In the genomic region with DNA sequence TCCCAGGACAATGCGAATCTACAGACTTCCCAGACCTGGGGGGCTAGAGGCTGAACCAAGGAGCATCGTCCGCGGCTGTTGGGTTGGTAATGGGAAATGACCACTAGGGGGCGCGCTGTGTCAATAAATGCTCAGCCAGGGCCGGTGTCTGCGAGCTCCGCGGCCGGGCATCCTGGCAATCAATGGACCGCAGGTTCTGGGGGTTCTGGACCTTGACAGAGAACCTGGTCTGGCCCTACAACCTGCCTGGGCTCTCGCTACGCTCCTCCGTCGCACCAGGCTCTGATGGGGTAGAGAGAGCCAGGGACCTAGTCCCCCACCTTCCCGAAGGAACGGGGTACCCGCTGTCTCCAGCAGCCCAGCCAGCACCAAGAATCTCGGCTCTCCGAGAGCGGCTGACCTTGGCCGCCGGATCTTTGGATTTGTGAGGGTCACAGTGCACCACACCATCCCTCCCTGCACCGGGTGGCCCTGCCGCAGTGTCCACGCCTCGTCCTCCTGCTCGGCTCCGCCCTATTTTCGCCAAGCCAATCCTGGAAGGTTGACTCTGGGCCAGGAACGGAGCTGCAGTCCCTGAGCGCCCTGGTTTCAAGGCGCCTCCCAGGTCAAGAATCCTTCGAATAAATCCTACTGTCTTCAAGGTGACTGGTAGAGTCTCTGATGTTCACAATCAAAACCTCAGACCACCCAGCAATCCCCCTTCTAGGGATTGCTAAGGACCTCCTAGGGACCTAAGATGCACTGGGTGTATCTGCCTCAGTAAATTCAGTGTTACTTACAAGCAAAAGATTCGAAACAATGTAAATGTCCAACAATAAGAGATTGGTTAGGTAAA, we compare ENCODE assay signal across 8 cellular contexts. TPM values are rescaled to one million over a fixed set of nuclear protein-coding genes. Genes with fewer than 3 reads are reported as not detected.
DNase-seq lines count a peak whose midpoint lies in the region; ATAC-seq and TF ChIP-seq lines count a peak whose summit lies in the region.

No MANE protein-coding gene starts in this region.

- H3K4me3 ChIP-seq in thoracic aorta, result peak overlapping the region; percentile 79

- H3K36me3 ChIP-seq in thoracic aorta, result no peaks in the 10 kb centered on the region

- DNase-seq in D341Med (ENCODE audit: low spot score), result peak; percentile 91
- DNase-seq in LHCN-M2 (ENCODE audit: low read depth), result peak; percentile 66
- DNase-seq in Right ventricle myocardium superior, result peak; percentile 92
- DNase-seq in osteocyte (ENCODE audit: extremely low spot score, unreplicated experiment), result peak; percentile 94
- peak; percentile 62 for DNase-seq in thoracic aorta (ENCODE audit: low spot score)

- no peaks in the 10 kb centered on the region for H3K27me3 ChIP-seq in thoracic aorta (replicated peaks; ENCODE audit: insufficient read depth)

- H3K9me3 Mint-ChIP-seq in activated naive CD8-positive, alpha-beta T cell (ENCODE audit: low read depth), result peaks cover 5% of the 10 kb centered on the region
- peaks cover 12% of the 10 kb centered on the region for H3K9me3 Mint-ChIP-seq in osteocyte (ENCODE audit: unreplicated experiment)

- peak; percentile 85 for ATAC-seq in GM21723 (IDR thresholded peaks at IDR 0.05; ENCODE audit: unreplicated experiment)
- ATAC-seq in SK-N-SH treated with all-trans-retinoic acid at 6 μM for 48 hours, result peak; percentile 90
- peak; percentile 90 for ATAC-seq in Right ventricle myocardium superior (ENCODE audit: poor library complexity)
- ATAC-seq in thoracic aorta (ENCODE audit: insufficient number of reproducible peaks, low FRiP score, low read depth), result peak; percentile 74

- peak overlapping the region; percentile 89 for H3K4me3 Mint-ChIP-seq in activated naive CD8-positive, alpha-beta T cell
- H3K4me3 Mint-ChIP-seq in osteocyte (ENCODE audit: unreplicated experiment), result peak overlapping the region; percentile 77

- no peak overlapping the region for H3K27ac ChIP-seq in thoracic aorta

- H3K36me3 Mint-ChIP-seq in activated naive CD8-positive, alpha-beta T cell, result peaks cover 10% of the 10 kb centered on the region
- H3K36me3 Mint-ChIP-seq in osteocyte (ENCODE audit: unreplicated experiment), result no peaks in the 10 kb centered on the region

- H3K27me3 Mint-ChIP-seq in activated naive CD8-positive, alpha-beta T cell, result peaks cover 3% of the 10 kb centered on the region
- H3K27me3 Mint-ChIP-seq in osteocyte (ENCODE audit: unreplicated experiment), result peaks cover 18% of the 10 kb centered on the region

- H3K4me1 ChIP-seq in thoracic aorta (ENCODE audit: control insufficient read depth in 1 of 2, low read depth in 2 of 2), result peaks cover 0 to 6% of the 10 kb centered on the region in 2 donors

- no peak overlapping the region for H3K27ac Mint-ChIP-seq in activated naive CD8-positive, alpha-beta T cell
- H3K27ac Mint-ChIP-seq in osteocyte (ENCODE audit: unreplicated experiment), result peak overlapping the region; percentile 56

- no peaks in the 10 kb centered on the region for H3K9me3 ChIP-seq in thoracic aorta

- H3K4me1 Mint-ChIP-seq in activated naive CD8-positive, alpha-beta T cell (ENCODE audit: low read depth), result peaks cover 28% of the 10 kb centered on the region
- H3K4me1 Mint-ChIP-seq in osteocyte (ENCODE audit: unreplicated experiment), result peaks cover 26% of the 10 kb centered on the region

- intact Hi-C loops in Right ventricle myocardium superior (cut with DNase I), result loop anchor here (2.0 to 5.0 kb wide), 2 partner anchors 76 to 196 kb away; partner anchors contain the start of gene CMTM3

- TF ChIP-seq CTCF in osteocyte (IDR thresholded peaks at IDR 0.05) (peak; percentile 89), thoracic aorta (IDR thresholded peaks at IDR 0.05) (peak; percentile 88)

TF ChIP-seq in SK-N-SH treated with all-trans-retinoic acid at 6 μM for 48 hours, 23 proteins besides CTCF, POLR2A, EP300 and RAD21:
- no peak for TF ChIP-seq ZC3H10 (CRISPR knock-in tag; IDR thresholded peaks at IDR 0.05)
- TF ChIP-seq CSRNP3 (CRISPR knock-in tag; IDR thresholded peaks at IDR 0.05), result no peak
- TF ChIP-seq ARNTL (CRISPR knock-in tag; IDR thresholded peaks at IDR 0.05; ENCODE audit: borderline replicate concordance, low read depth), result no peak
- TF ChIP-seq ZNF8 (CRISPR knock-in tag; IDR thresholded peaks at IDR 0.05), result no peak
- no peak for TF ChIP-seq ISL1 (CRISPR knock-in tag; IDR thresholded peaks at IDR 0.05)
- no peak for TF ChIP-seq ZFP30 (CRISPR knock-in tag; IDR thresholded peaks at IDR 0.05)
- TF ChIP-seq CREB5 (CRISPR knock-in tag; IDR thresholded peaks at IDR 0.05; ENCODE audit: low read depth), result no peak
- TF ChIP-seq CSDC2 (CRISPR knock-in tag; IDR thresholded peaks at IDR 0.05), result no peak
TF ChIP-seq in SK-N-SH treated with all-trans-retinoic acid at 6 μM for 48 hours: peak in this region for 0.

RNA-seq across cellular contexts. Expression of gene BEAN1, which starts 20.3 kb away (rescaled TPM):
- total RNA-seq in LHCN-M2 (2014; rRNA removed), result 0.19 and 1.4 TPM in 2 replicates
- 2.1 TPM for polyA plus RNA-seq in LHCN-M2 (2012)
- total RNA-seq in Right ventricle myocardium superior, result 1.4 TPM
- total RNA-seq in osteocyte, result 0.39 and 0.97 TPM in 2 replicates
- total RNA-seq in thoracic aorta, result under 1 TPM in 1 of 2 donors, not detected in 1; 0.28 TPM

RNA-seq across cellular contexts. Expression of gene CDH5, which starts 40.3 kb away (rescaled TPM):
- not detected in 2 replicates for total RNA-seq in LHCN-M2 (2014; rRNA removed)
- not detected for polyA plus RNA-seq in LHCN-M2 (2012)
- 42.9 TPM for total RNA-seq in Right ventricle myocardium superior
- total RNA-seq in osteocyte, result 0.31 TPM in 1 of 2 replicates, not detected in the other
- total RNA-seq in thoracic aorta, result 10 to 100 TPM; 21.1 to 40.0 TPM

Comparison
In these comparisons a context has a peak if more than half of its experiments do, and no peak if none do; other contexts are left out.
1. RNA of gene CDH5, which starts 40.3 kb away (total RNA-seq): 42.9 TPM in Right ventricle myocardium superior (single experiment) and 21.1 to 40.0 TPM in thoracic aorta; 0.31 TPM in osteocyte and not detected in LHCN-M2; every median in the first group is over 10 times any median in the second.
2. Peak in every context shown above with its lines, with median percentiles within 50 percentile points of each other: DNase-seq and ATAC-seq.